8 cellular contexts compared by ENCODE assay signal in the genomic region with DNA sequence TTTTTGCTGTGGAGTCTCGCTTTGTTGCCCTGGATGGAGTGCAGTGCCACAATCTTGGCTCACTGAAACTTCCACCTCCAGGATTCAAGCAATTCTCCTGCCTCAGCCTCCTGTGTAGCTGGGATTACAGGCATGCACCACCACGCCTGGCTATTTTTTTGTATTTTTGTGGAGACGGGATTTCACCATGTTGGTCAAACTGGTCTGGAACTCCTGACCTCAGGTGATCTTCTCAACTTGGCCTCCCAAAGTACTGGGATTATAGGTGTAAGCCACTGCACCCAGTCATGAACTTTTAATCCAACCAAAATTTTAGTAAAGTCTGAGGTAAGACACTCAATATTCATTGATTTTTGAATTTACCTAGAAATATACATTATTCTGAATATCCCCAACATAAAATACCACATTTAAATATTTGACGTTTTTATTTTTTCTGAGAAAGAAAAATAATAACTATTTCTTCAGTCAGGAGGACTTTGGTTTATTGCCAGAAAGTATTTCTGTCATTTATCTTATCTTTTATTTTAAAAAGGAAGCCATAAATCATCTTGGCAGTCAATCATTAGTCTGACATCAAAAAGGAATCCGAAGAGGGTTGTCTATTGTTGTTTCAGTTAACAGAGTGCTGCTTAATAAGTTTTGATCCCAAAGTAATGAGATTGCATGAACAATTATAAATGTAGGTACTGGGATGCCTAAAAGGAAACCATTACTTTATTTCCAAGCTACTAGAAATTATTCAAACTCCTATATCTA.
"Had no signal": no experiment of that assay in that cellular context is flagged by ENCODE, and none has a peak within 500 bp of the region (broad histone marks: within the 10 kb centered on the region; RNA-seq: fewer than 3 reads in every experiment).

No MANE protein-coding gene starts in this region.

- DNase-seq: GDM1, GF-D8 had no signal

- H3K4me3 ChIP-seq: GM12878 had no signal

- FAIRE-seq: G401.6, GM12878, GM12891, GM12892, GM18507, GM19239 had no signal

- ATAC-seq: GM12878 had no signal
